ENCODE assay signal across 1 cellular context in genomic region chr10:15167411-15168295, GRCh38.
TF ChIP-seq lines count a peak whose summit lies in the region.

No MANE protein-coding gene starts in this region.

TF ChIP-seq in HepG2, 621 proteins besides CTCF, POLR2A, EP300 and RAD21 (continued from another document):
- TF ChIP-seq CREM (IDR thresholded peaks at IDR 0.05) = no peak
- TF ChIP-seq CREM (CRISPR knock-in tag; IDR thresholded peaks at IDR 0.05) = no peak
- TF ChIP-seq HOXA5 (CRISPR knock-in tag; IDR thresholded peaks at IDR 0.05) = 0 out of 2 replicates have a peak, but pooled peaks have one; percentile 8
- no peak; the same call in 1 of the 2 replicates for TF ChIP-seq KDM2A (CRISPR knock-in tag; IDR thresholded peaks at IDR 0.05; ENCODE audit: borderline replicate concordance, low read depth)
- peak; percentile 68 for TF ChIP-seq ZFY (CRISPR knock-in tag; IDR thresholded peaks at IDR 0.05)
- no peak for TF ChIP-seq RORA (CRISPR knock-in tag; IDR thresholded peaks at IDR 0.05)
- TF ChIP-seq HOXA7 (CRISPR knock-in tag; IDR thresholded peaks at IDR 0.05) = no peak
- TF ChIP-seq, protein P1, sequence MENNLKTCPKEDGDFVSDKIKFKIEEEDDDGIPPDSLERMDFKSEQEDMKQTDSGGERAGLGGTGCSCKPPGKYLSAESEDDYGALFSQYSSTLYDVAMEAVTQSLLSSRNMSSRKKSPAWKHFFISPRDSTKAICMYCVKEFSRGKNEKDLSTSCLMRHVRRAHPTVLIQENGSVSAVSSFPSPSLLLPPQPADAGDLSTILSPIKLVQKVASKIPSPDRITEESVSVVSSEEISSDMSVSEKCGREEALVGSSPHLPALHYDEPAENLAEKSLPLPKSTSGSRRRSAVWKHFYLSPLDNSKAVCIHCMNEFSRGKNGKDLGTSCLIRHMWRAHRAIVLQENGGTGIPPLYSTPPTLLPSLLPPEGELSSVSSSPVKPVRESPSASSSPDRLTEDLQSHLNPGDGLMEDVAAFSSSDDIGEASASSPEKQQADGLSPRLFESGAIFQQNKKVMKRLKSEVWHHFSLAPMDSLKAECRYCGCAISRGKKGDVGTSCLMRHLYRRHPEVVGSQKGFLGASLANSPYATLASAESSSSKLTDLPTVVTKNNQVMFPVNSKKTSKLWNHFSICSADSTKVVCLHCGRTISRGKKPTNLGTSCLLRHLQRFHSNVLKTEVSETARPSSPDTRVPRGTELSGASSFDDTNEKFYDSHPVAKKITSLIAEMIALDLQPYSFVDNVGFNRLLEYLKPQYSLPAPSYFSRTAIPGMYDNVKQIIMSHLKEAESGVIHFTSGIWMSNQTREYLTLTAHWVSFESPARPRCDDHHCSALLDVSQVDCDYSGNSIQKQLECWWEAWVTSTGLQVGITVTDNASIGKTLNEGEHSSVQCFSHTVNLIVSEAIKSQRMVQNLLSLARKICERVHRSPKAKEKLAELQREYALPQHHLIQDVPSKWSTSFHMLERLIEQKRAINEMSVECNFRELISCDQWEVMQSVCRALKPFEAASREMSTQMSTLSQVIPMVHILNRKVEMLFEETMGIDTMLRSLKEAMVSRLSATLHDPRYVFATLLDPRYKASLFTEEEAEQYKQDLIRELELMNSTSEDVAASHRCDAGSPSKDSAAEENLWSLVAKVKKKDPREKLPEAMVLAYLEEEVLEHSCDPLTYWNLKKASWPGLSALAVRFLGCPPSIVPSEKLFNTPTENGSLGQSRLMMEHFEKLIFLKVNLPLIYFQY (CRISPR knock-in tag; IDR thresholded peaks at IDR 0.05; ENCODE audit: borderline replicate concordance) = no peak
- TF ChIP-seq FLYWCH1 (CRISPR knock-in tag; IDR thresholded peaks at IDR 0.05) = no peak
- no peak for TF ChIP-seq TGIF2 (CRISPR knock-in tag; IDR thresholded peaks at IDR 0.05)
- TF ChIP-seq ZFP37 (CRISPR knock-in tag; IDR thresholded peaks at IDR 0.05; ENCODE audit: borderline replicate concordance) = peak; percentile 41; the same call in 1 of the 2 replicates
- no peak for TF ChIP-seq RNF219 (CRISPR knock-in tag; IDR thresholded peaks at IDR 0.05)
- no peak for TF ChIP-seq KDM4B (CRISPR knock-in tag; IDR thresholded peaks at IDR 0.05)
- TF ChIP-seq ZC3H13 (CRISPR knock-in tag; IDR thresholded peaks at IDR 0.05) = 0 out of 2 replicates have a peak, but pooled peaks have one; percentile 35
- peak; percentile 22; the same call in 1 of the 2 replicates for TF ChIP-seq IRF2 (CRISPR knock-in tag; IDR thresholded peaks at IDR 0.05)
